ENCODE assay signal across 8 cellular contexts in genomic region chr16:229731-230281, GRCh38. TPM values are rescaled to one million over a fixed set of nuclear protein-coding genes. Genes with fewer than 3 reads are reported as not detected.
DNase-seq lines count a peak whose midpoint lies in the region; ATAC-seq and TF ChIP-seq lines count a peak whose summit lies in the region.

No MANE protein-coding gene starts in this region.

- peaks cover 10% of the 10 kb centered on the region for H3K4me1 ChIP-seq in RWPE2 (ENCODE audit: insufficient read depth, poor library complexity, severe bottlenecking)
- peaks cover 6 to 31% (median 18%) of the 10 kb centered on the region in 3 donors for H3K4me1 ChIP-seq in esophagus squamous epithelium
- H3K4me1 ChIP-seq in sigmoid colon = peaks cover 0 to 29% (median 23%) of the 10 kb centered on the region in 4 donors

- no peak for ATAC-seq in RWPE2 (ENCODE audit: low read depth)
- no peak for ATAC-seq in omental fat pad (ENCODE audit: low FRiP score)

- in situ Hi-C loops in GM13977 (cut with MboI; ENCODE audit: low pct_unique_long_range_greater_than_20kb, low sequenced_read_pairs, unreplicated experiment) = no loop called here

- TF ChIP-seq CTCF in GM12875 (IDR thresholded peaks at IDR 0.05; ENCODE audit: borderline replicate concordance, insufficient read depth, low read depth, low read length) = no peak
- TF ChIP-seq CTCF in RWPE2 (IDR thresholded peaks at IDR 0.05; ENCODE audit: poor library complexity, severe bottlenecking) = no peak
- TF ChIP-seq CTCF in esophagus squamous epithelium (IDR thresholded peaks at IDR 0.05) = no peak
- TF ChIP-seq CTCF in sigmoid colon (IDR thresholded peaks at IDR 0.05) = no peak
- TF ChIP-seq CTCF in GM13977 (IDR thresholded peaks at IDR 0.05; ENCODE audit: extremely low read depth, insufficient read depth, missing control alignments) = no peak
- no peak for TF ChIP-seq CTCF in omental fat pad (IDR thresholded peaks at IDR 0.05)

- DNase-seq in RWPE2 (ENCODE audit: low spot score) (no peak), esophagus squamous epithelium (lab: John Stamatoyannopoulos, UW) (no peak), sigmoid colon (no peak), NCI-H82 treated with DMSO at 0.1 percent for 48 hours (lab: John Stamatoyannopoulos, UW; ENCODE audit: unreplicated experiment) (no peak), GM13977 (ENCODE audit: low spot score) (no peak), omental fat pad (ENCODE audit: low spot score) (no peak)
- no peak for DNase-seq in stimulated activated CD4-positive, alpha-beta T cell treated with anti-CD3 and anti-CD28 coated beads, Interleukin-12 subunit alpha, Interleukin-12 subunit beta, amount 100 ng/mL, for 4 hours

- H3K27me3 ChIP-seq in RWPE2 (ENCODE audit: insufficient read depth, poor library complexity, severe bottlenecking) (no peaks in the 10 kb centered on the region), esophagus squamous epithelium (no peaks in the 10 kb centered on the region), sigmoid colon (no peaks in the 10 kb centered on the region)

- peak overlapping the region; percentile 97 for H3K4me3 ChIP-seq in GM12875 (ENCODE audit: low read depth, low read length)
- H3K4me3 ChIP-seq in RWPE2 (ENCODE audit: severe bottlenecking) = peak overlapping the region; percentile 80
- peak overlapping the region; percentile 78 to 98 (median 83) for H3K4me3 ChIP-seq in esophagus squamous epithelium
- peak overlapping the region; percentile 67 to 87 (median 81) for H3K4me3 ChIP-seq in sigmoid colon

- WGBS in esophagus squamous epithelium, 2 donors = 78 to 82% methylated on average over 22 of the region's 22 CpGs
- WGBS in sigmoid colon, 2 donors = 73 to 81% methylated on average over 22 of the region's 22 CpGs

- peaks cover 31% of the 10 kb centered on the region for H3K36me3 ChIP-seq in RWPE2 (ENCODE audit: low read depth)
- peaks cover 0 to 32% (median 19%) of the 10 kb centered on the region in 3 donors for H3K36me3 ChIP-seq in esophagus squamous epithelium
- peaks cover 8 to 25% (median 22%) of the 10 kb centered on the region in 4 donors for H3K36me3 ChIP-seq in sigmoid colon

- no peak for TF ChIP-seq POLR2A in esophagus squamous epithelium (IDR thresholded peaks at IDR 0.05)
- TF ChIP-seq POLR2A in sigmoid colon (IDR thresholded peaks at IDR 0.05) = no peak

- no peak for TF ChIP-seq EP300 in sigmoid colon (IDR thresholded peaks at IDR 0.05)

- H3K27ac ChIP-seq in RWPE2 (ENCODE audit: poor library complexity, severe bottlenecking) (no peak overlapping the region), esophagus squamous epithelium (peak overlapping the region; percentile 94 to 99 (median 96)), sigmoid colon (peak overlapping the region; percentile 95 to 99 (median 97))

- no peaks in the 10 kb centered on the region for H3K9me3 ChIP-seq in RWPE2 (ENCODE audit: severe bottlenecking)
- no peaks in the 10 kb centered on the region for H3K9me3 ChIP-seq in esophagus squamous epithelium
- no peaks in the 10 kb centered on the region for H3K9me3 ChIP-seq in sigmoid colon

- intact Hi-C loops in esophagus squamous epithelium (cut with DNase I) (no loop called here), sigmoid colon (cut with DNase I) (no loop called here)

RNA-seq across cellular contexts. Expression of gene LUC7L, which starts 0.6 kb away (rescaled TPM):
- 10 to 100 TPM; 33.5 to 74.2 (median 46.5) TPM for total RNA-seq in esophagus squamous epithelium
- 100 to 1,000 TPM in 2 of 4 donors, 10 to 100 TPM in 2; 48.9 to 138 (median 88.4) TPM for total RNA-seq in sigmoid colon
- polyA plus RNA-seq in sigmoid colon = 10 to 100 TPM; 21.0 to 58.7 (median 28.2) TPM
- total RNA-seq in omental fat pad = 100 to 1,000 TPM in 1 of 4 donors, 10 to 100 TPM in 3; 52.7 to 115 (median 76.8) TPM

RNA-seq across cellular contexts. Expression of gene FAM234A, which starts 4.8 kb away (rescaled TPM):
- total RNA-seq in esophagus squamous epithelium (100 to 1,000 TPM in 1 of 4 donors, 10 to 100 TPM in 3; 16.5 to 147 (median 60.0) TPM), sigmoid colon (10 to 100 TPM; 38.3 to 82.5 (median 62.1) TPM), omental fat pad (100 to 1,000 TPM in 1 of 4 donors, 10 to 100 TPM in 3; 48.5 to 119 (median 69.3) TPM)
- 10 to 100 TPM; 12.6 to 74.0 (median 25.7) TPM for polyA plus RNA-seq in sigmoid colon

RNA-seq across cellular contexts. Expression of gene RGS11, which starts 45.9 kb away (rescaled TPM):
- total RNA-seq in esophagus squamous epithelium (1 to 10 TPM in 3 of 4 donors, under 1 TPM in 1; 0.88 to 4.8 (median 2.6) TPM), sigmoid colon (10 to 100 TPM in 2 of 4 donors, 1 to 10 TPM in 2; 6.4 to 24.9 (median 9.5) TPM), omental fat pad (10 to 100 TPM in 2 of 4 donors, 1 to 10 TPM in 2; 5.0 to 23.5 (median 13.8) TPM)
- polyA plus RNA-seq in sigmoid colon = 1 to 10 TPM in 2 of 3 donors, under 1 TPM in 1; 0.23 to 4.0 (median 1.8) TPM

RNA-seq across cellular contexts. Expression of gene HBQ1, which starts 49.5 kb away (rescaled TPM):
- total RNA-seq in esophagus squamous epithelium (not detected), sigmoid colon (not detected), omental fat pad (1 to 10 TPM in 1 of 4 donors, not detected in 3; 3.0 TPM)
- polyA plus RNA-seq in sigmoid colon = under 1 TPM in 1 of 3 donors, not detected in 2; 0.19 TPM

RNA-seq across cellular contexts. Expression of gene ARHGDIG, which starts 50.6 kb away (rescaled TPM):
- not detected for total RNA-seq in esophagus squamous epithelium
- 1 to 10 TPM; 3.5 to 5.7 (median 5.0) TPM for total RNA-seq in sigmoid colon
- 1 to 10 TPM in 2 of 3 donors, not detected in 1; 1.6 to 5.2 TPM for polyA plus RNA-seq in sigmoid colon
- 10 to 100 TPM in 1 of 4 donors, 1 to 10 TPM in 2, not detected in 1; 2.3 to 12.2 (median 5.9) TPM for total RNA-seq in omental fat pad
